In genomic region chr21:44317241-44317782, GRCh38 we compare ENCODE assay signal across 1 cellular context.
TF ChIP-seq lines count a peak whose summit lies in the region.

No MANE protein-coding gene starts in this region.

TF ChIP-seq in H1, 55 proteins besides CTCF, POLR2A, EP300 and RAD21:
- no peak for TF ChIP-seq CHD1 (IDR thresholded peaks at IDR 0.05; ENCODE audit: low read depth, low read length)
- no peak for TF ChIP-seq POU5F1 (IDR thresholded peaks at IDR 0.05; ENCODE audit: low read depth, low read length)
- no peak for TF ChIP-seq FOSL1 (IDR thresholded peaks at IDR 0.05; ENCODE audit: insufficient read depth, low read depth, low read length)
- no peak for TF ChIP-seq RFX5 (IDR thresholded peaks at IDR 0.05; ENCODE audit: borderline replicate concordance, low read depth, low read length)
- TF ChIP-seq SIN3A (conservative IDR thresholded peaks at IDR 0.05 in 1 of 2, IDR thresholded peaks at IDR 0.05 in 1 of 2; ENCODE audit: low read depth in 1 of 2, low read length in 2 of 2), result no peak
- TF ChIP-seq SRF (IDR thresholded peaks at IDR 0.05; ENCODE audit: low read depth, low read length), result no peak
- no peak for TF ChIP-seq CTBP2 (IDR thresholded peaks at IDR 0.05; ENCODE audit: borderline replicate concordance, insufficient read depth, insufficient read length, low read length)
- TF ChIP-seq ASH2L (IDR thresholded peaks at IDR 0.05; ENCODE audit: low read length), result no peak
- TF ChIP-seq, protein P1, sequence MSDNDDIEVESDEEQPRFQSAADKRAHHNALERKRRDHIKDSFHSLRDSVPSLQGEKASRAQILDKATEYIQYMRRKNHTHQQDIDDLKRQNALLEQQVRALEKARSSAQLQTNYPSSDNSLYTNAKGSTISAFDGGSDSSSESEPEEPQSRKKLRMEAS (IDR thresholded peaks at IDR 0.05), result no peak
- TF ChIP-seq TAF7 (optimal IDR thresholded peaks at IDR 0.05; ENCODE audit: borderline replicate concordance, low read depth, low read length), result no peak
- no peak for TF ChIP-seq ZNF274 (IDR thresholded peaks at IDR 0.05; ENCODE audit: borderline replicate concordance, extremely low read depth, low read length)
- TF ChIP-seq RNF2 (IDR thresholded peaks at IDR 0.05; ENCODE audit: borderline replicate concordance, low read depth, low read length, missing control alignments, poor library complexity, severe bottlenecking), result no peak
- no peak for TF ChIP-seq GABPA (IDR thresholded peaks at IDR 0.05; ENCODE audit: borderline replicate concordance, insufficient read depth, low read length)
- TF ChIP-seq ATF2 (IDR thresholded peaks at IDR 0.05; ENCODE audit: low read length), result no peak
- TF ChIP-seq TEAD4 (IDR thresholded peaks at IDR 0.05; ENCODE audit: low read depth, low read length), result no peak
- no peak for TF ChIP-seq SP1 (IDR thresholded peaks at IDR 0.05; ENCODE audit: low read depth, low read length)
- TF ChIP-seq KDM5A (IDR thresholded peaks at IDR 0.05; ENCODE audit: low read length), result no peak
- no peak for TF ChIP-seq POLR2AphosphoS5 (IDR thresholded peaks at IDR 0.05; ENCODE audit: low read depth, low read length)
- TF ChIP-seq SAP30 (IDR thresholded peaks at IDR 0.05; ENCODE audit: insufficient read depth, insufficient replicate concordance, low read length), result no peak
